In genomic region chr2:6496376-6496775, GRCh38 we compare ENCODE assay signal across 32 cellular contexts.
"Had no signal": no experiment of that assay in that cellular context is flagged by ENCODE, and none has a peak within 500 bp of the region (broad histone marks: within the 10 kb centered on the region; RNA-seq: fewer than 3 reads in every experiment).

No MANE protein-coding gene starts in this region.

- DNase-seq: activated B cell treated with CpG ODN at 0.5 μM for 24 hours; activated CD4-positive, alpha-beta memory T cell treated with anti-CD3 and anti-CD28 coated beads, Interleukin-2, amount 10 ng/mL, durations not matched to agents 7 days and 5 days; activated CD4-positive, alpha-beta T cell treated with anti-CD3 and anti-CD28 coated beads for 1 hour; activated CD4-positive, alpha-beta T cell treated with anti-CD3 and anti-CD28 coated beads for 36 hours; activated CD4-positive, alpha-beta T cell treated with anti-CD3 and anti-CD28 coated beads for 48 hours; activated CD4-positive, alpha-beta T cell treated with anti-CD3 and anti-CD28 coated beads, Interleukin-2, amount 10 ng/mL, durations not matched to agents 7 days and 5 days; activated CD4-positive, alpha-beta T cell treated with anti-CD3 and anti-CD28 coated beads, Interleukin-2, amount 50 U/mL, for 48 hours; activated CD8-positive, alpha-beta memory T cell treated with anti-CD3 and anti-CD28 coated beads, Interleukin-2, amount 50 U/mL, for 4 hours; activated effector memory CD4-positive, alpha-beta T cell treated with Interleukin-2 at 50 U/mL for 16 hours; activated gamma-delta T cell; activated naive CD4-positive, alpha-beta T cell treated with anti-CD3 and anti-CD28 coated beads, Interleukin-2, amount 10 ng/mL, durations not matched to agents 7 days and 5 days; activated naive CD4-positive, alpha-beta T cell treated with Interleukin-2 at 50 U/mL for 16 hours; activated naive CD8-positive, alpha-beta T cell treated with anti-CD3 and anti-CD28 coated beads, Interleukin-2, amount 10 ng/mL, durations not matched to agents 7 days and 5 days; activated naive CD8-positive, alpha-beta T cell treated with anti-CD3 and anti-CD28 coated beads, Interleukin-2, amount 50 U/mL, for 24 hours; activated T-cell treated with anti-CD3 and anti-CD28 coated beads for 4 hours; activated T-cell treated with anti-CD3 and anti-CD28 coated beads, Interleukin-2, amount 50 U/mL, for 1 hour; activated T-cell treated with anti-CD3 and anti-CD28 coated beads, Interleukin-2, amount 50 U/mL, for 48 hours; amygdala; anterior cingulate cortex; caudate nucleus; cerebellar nuclear complex; T-cell; T-helper 17 cell; T1000 had no signal

- H3K9me3 ChIP-seq: ascending aorta had no signal

- H3K27ac ChIP-seq: ascending aorta, cardiac muscle cell, VCaP had no signal

- H3K27me3 Mint-ChIP-seq: activated B cell treated with CpG ODN at 0.5 μM for 24 hours; activated CD4-positive, alpha-beta memory T cell treated with anti-CD3 and anti-CD28 coated beads, Interleukin-2, amount 10 ng/mL, durations not matched to agents 7 days and 5 days; activated CD4-positive, alpha-beta T cell treated with anti-CD3 and anti-CD28 coated beads for 36 hours; activated CD4-positive, alpha-beta T cell treated with anti-CD3 and anti-CD28 coated beads, Interleukin-2, amount 10 ng/mL, durations not matched to agents 7 days and 5 days; activated naive CD4-positive, alpha-beta T cell treated with anti-CD3 and anti-CD28 coated beads, Interleukin-2, amount 10 ng/mL, durations not matched to agents 7 days and 5 days; activated naive CD4-positive, alpha-beta T cell treated with anti-CD3 and anti-CD28 coated beads, Interleukin-2, amount 50 U/mL, for 24 hours; activated naive CD8-positive, alpha-beta T cell; activated naive CD8-positive, alpha-beta T cell treated with anti-CD3 and anti-CD28 coated beads, Interleukin-2, amount 10 ng/mL, durations not matched to agents 7 days and 5 days; brain; central memory CD8-positive, alpha-beta T cell; T-helper 17 cell had no signal

- H3K36me3 Mint-ChIP-seq: activated naive CD4-positive, alpha-beta T cell treated with anti-CD3 and anti-CD28 coated beads, Interleukin-2, amount 10 ng/mL, durations not matched to agents 7 days and 5 days; activated naive CD4-positive, alpha-beta T cell treated with anti-CD3 and anti-CD28 coated beads, Interleukin-2, amount 50 U/mL, for 24 hours; activated naive CD8-positive, alpha-beta T cell; activated naive CD8-positive, alpha-beta T cell treated with anti-CD3 and anti-CD28 coated beads, Interleukin-2, amount 10 ng/mL, durations not matched to agents 7 days and 5 days; brain; T-cell had no signal

- H3K4me1 Mint-ChIP-seq: activated B cell treated with CpG ODN at 0.5 μM for 24 hours; activated CD4-positive, alpha-beta memory T cell treated with anti-CD3 and anti-CD28 coated beads, Interleukin-2, amount 10 ng/mL, durations not matched to agents 7 days and 5 days; activated CD4-positive, alpha-beta T cell treated with anti-CD3 and anti-CD28 coated beads for 36 hours; activated CD4-positive, alpha-beta T cell treated with anti-CD3 and anti-CD28 coated beads, Interleukin-2, amount 10 ng/mL, durations not matched to agents 7 days and 5 days; activated naive CD4-positive, alpha-beta T cell treated with anti-CD3 and anti-CD28 coated beads, Interleukin-2, amount 10 ng/mL, durations not matched to agents 7 days and 5 days; activated naive CD4-positive, alpha-beta T cell treated with anti-CD3 and anti-CD28 coated beads, Interleukin-2, amount 50 U/mL, for 24 hours; activated naive CD8-positive, alpha-beta T cell treated with anti-CD3 and anti-CD28 coated beads, Interleukin-2, amount 10 ng/mL, durations not matched to agents 7 days and 5 days; activated naive CD8-positive, alpha-beta T cell treated with anti-CD3 and anti-CD28 coated beads, Interleukin-2, amount 50 U/mL, for 24 hours; central memory CD8-positive, alpha-beta T cell; T-cell; T-helper 17 cell had no signal

- H3K4me3 Mint-ChIP-seq: activated B cell treated with CpG ODN at 0.5 μM for 24 hours; activated CD4-positive, alpha-beta memory T cell treated with anti-CD3 and anti-CD28 coated beads, Interleukin-2, amount 10 ng/mL, durations not matched to agents 7 days and 5 days; activated CD4-positive, alpha-beta T cell treated with anti-CD3 and anti-CD28 coated beads for 36 hours; activated CD4-positive, alpha-beta T cell treated with anti-CD3 and anti-CD28 coated beads, Interleukin-2, amount 10 ng/mL, durations not matched to agents 7 days and 5 days; activated naive CD4-positive, alpha-beta T cell treated with anti-CD3 and anti-CD28 coated beads, Interleukin-2, amount 10 ng/mL, durations not matched to agents 7 days and 5 days; activated naive CD4-positive, alpha-beta T cell treated with anti-CD3 and anti-CD28 coated beads, Interleukin-2, amount 50 U/mL, for 24 hours; activated naive CD8-positive, alpha-beta T cell; activated naive CD8-positive, alpha-beta T cell treated with anti-CD3 and anti-CD28 coated beads, Interleukin-2, amount 10 ng/mL, durations not matched to agents 7 days and 5 days; activated naive CD8-positive, alpha-beta T cell treated with anti-CD3 and anti-CD28 coated beads, Interleukin-2, amount 50 U/mL, for 24 hours; brain; central memory CD8-positive, alpha-beta T cell; T-cell; T-helper 17 cell had no signal

- H3K9me3 Mint-ChIP-seq: activated CD4-positive, alpha-beta T cell treated with anti-CD3 and anti-CD28 coated beads, Interleukin-2, amount 10 ng/mL, durations not matched to agents 7 days and 5 days; activated naive CD4-positive, alpha-beta T cell treated with anti-CD3 and anti-CD28 coated beads, Interleukin-2, amount 50 U/mL, for 24 hours; activated naive CD8-positive, alpha-beta T cell treated with anti-CD3 and anti-CD28 coated beads, Interleukin-2, amount 10 ng/mL, durations not matched to agents 7 days and 5 days; activated naive CD8-positive, alpha-beta T cell treated with anti-CD3 and anti-CD28 coated beads, Interleukin-2, amount 50 U/mL, for 24 hours; activated T-helper 2 cell treated with anti-CD3 and anti-CD28 coated beads, Interferon-gamma antibody, Interleukin-2, Interleukin-4, amounts not matched to agents 10 μg/mL and 5 μg/mL and 100 μg/mL, durations not matched to agents 14 hours and 24 hours and 36 hours; central memory CD8-positive, alpha-beta T cell had no signal

- H3K4me3 ChIP-seq: ascending aorta, cardiac muscle cell had no signal

- H3K27me3 ChIP-seq: ascending aorta, cardiac muscle cell had no signal

- H3K4me1 ChIP-seq: ascending aorta had no signal

- H3K27ac Mint-ChIP-seq: activated B cell treated with CpG ODN at 0.5 μM for 24 hours; activated CD4-positive, alpha-beta memory T cell treated with anti-CD3 and anti-CD28 coated beads, Interleukin-2, amount 10 ng/mL, durations not matched to agents 7 days and 5 days; activated CD4-positive, alpha-beta T cell treated with anti-CD3 and anti-CD28 coated beads for 36 hours; activated CD4-positive, alpha-beta T cell treated with anti-CD3 and anti-CD28 coated beads, Interleukin-2, amount 10 ng/mL, durations not matched to agents 7 days and 5 days; activated naive CD4-positive, alpha-beta T cell treated with anti-CD3 and anti-CD28 coated beads, Interleukin-2, amount 10 ng/mL, durations not matched to agents 7 days and 5 days; activated naive CD4-positive, alpha-beta T cell treated with anti-CD3 and anti-CD28 coated beads, Interleukin-2, amount 50 U/mL, for 24 hours; activated naive CD8-positive, alpha-beta T cell; activated naive CD8-positive, alpha-beta T cell treated with anti-CD3 and anti-CD28 coated beads, Interleukin-2, amount 10 ng/mL, durations not matched to agents 7 days and 5 days; activated naive CD8-positive, alpha-beta T cell treated with anti-CD3 and anti-CD28 coated beads, Interleukin-2, amount 50 U/mL, for 24 hours; activated T-helper 2 cell treated with anti-CD3 and anti-CD28 coated beads, Interferon-gamma antibody, Interleukin-2, Interleukin-4, amounts not matched to agents 10 μg/mL and 5 μg/mL and 100 μg/mL, durations not matched to agents 14 hours and 24 hours and 36 hours; brain; T-cell; T-helper 17 cell had no signal

- H3K36me3 ChIP-seq: ascending aorta, cardiac muscle cell had no signal
